In genomic region chr2:18253686-18254197, GRCh38 we compare ENCODE assay signal across 17 cellular contexts.
DNase-seq lines count a peak whose midpoint lies in the region; ATAC-seq and TF ChIP-seq lines count a peak whose summit lies in the region.
"Had no signal": no experiment of that assay in that cellular context is flagged by ENCODE, and none has a peak within 500 bp of the region (broad histone marks: within the 10 kb centered on the region; RNA-seq: fewer than 3 reads in every experiment).

No MANE protein-coding gene starts in this region.

- DNase-seq in GM23338 (ENCODE audit: low spot score) (peak; percentile 24), NT2/D1 (ENCODE audit: low read depth, low spot score) (peak; percentile 3), islet precursor cell (peak; percentile 57), trophoblast cell (peak in 1 of 2 donors; percentile 26), LoVo (ENCODE audit: low spot score) (no peak)
- no peak for DNase-seq in activated CD4-positive, alpha-beta T cell treated with anti-CD3 and anti-CD28 coated beads, Interleukin-2, amount 10 ng/mL, durations not matched to agents 7 days and 5 days
- DNase-seq: 8988T; Calu3; CD4-positive, alpha-beta memory T cell; DMS79 treated with DMSO at 0.1 percent for 48 hours; GOT3; H7 had no signal

- no peak overlapping the region for H3K4ac ChIP-seq in trophoblast cell (ENCODE audit: low read depth, low read length)

- H3K27me3 ChIP-seq in GM23338 (ENCODE audit: insufficient read depth) (no peaks in the 10 kb centered on the region), NT2/D1 (ENCODE audit: insufficient read depth, insufficient read length) (no peaks in the 10 kb centered on the region), trophoblast cell (ENCODE audit: insufficient read depth, low read length) (no peaks in the 10 kb centered on the region)
- H3K27me3 ChIP-seq: BLaER1 had no signal

- H3K4me1 ChIP-seq in GM23338 (ENCODE audit: insufficient read depth) (no peaks in the 10 kb centered on the region), NT2/D1 (ENCODE audit: insufficient read depth, insufficient read length) (no peaks in the 10 kb centered on the region), trophoblast cell (ENCODE audit: control insufficient read depth in 1 of 2, insufficient read depth in 2 of 2, low read length in 2 of 2) (peaks cover 6 to 7% of the 10 kb centered on the region in 2 experiments)
- H3K4me1 ChIP-seq: BLaER1 had no signal

- peaks cover 17% of the 10 kb centered on the region for H3K9me3 Mint-ChIP-seq in GM23338
- H3K9me3 Mint-ChIP-seq in activated CD4-positive, alpha-beta T cell treated with anti-CD3 and anti-CD28 coated beads, Interleukin-2, amount 10 ng/mL, durations not matched to agents 7 days and 5 days = no peaks in the 10 kb centered on the region

- CTCF ChIA-PET in activated CD4-positive, alpha-beta T cell treated with anti-CD3 and anti-CD28 coated beads, Interleukin-2, amount 10 ng/mL, durations not matched to agents 7 days and 5 days (lab: Charles Lee) = no interaction called here

- H2AK5ac ChIP-seq in trophoblast cell (ENCODE audit: low read length) = no peak overlapping the region

- 0 out of 2 replicates have a peak, but pooled peaks cover 4% of the 10 kb centered on the region for H3K9me2 ChIP-seq in GM23338 (ENCODE audit: insufficient read depth)

- H4K12ac ChIP-seq in trophoblast cell (ENCODE audit: low read depth, low read length) = no peak overlapping the region

- H3K79me2 ChIP-seq in GM23338 (replicated peaks; ENCODE audit: insufficient read depth) = no peaks in the 10 kb centered on the region
- H3K79me2 ChIP-seq in trophoblast cell (ENCODE audit: control insufficient read depth, insufficient read depth, low read length, poor library complexity) = no peaks in the 10 kb centered on the region

- TF ChIP-seq CTCF in GM23338 (conservative IDR thresholded peaks at IDR 0.05; ENCODE audit: low read depth in 2 of 2) = no peak

- WGBS in trophoblast cell (ENCODE audit: extremely low coverage, insufficient coverage, insufficient read length) = no CpG with 5 or more reads among the region's 5 CpGs

- peak overlapping the region; percentile 70; the same call in 1 of the 2 replicates for H3K27ac Mint-ChIP-seq in GM23338
- no peak overlapping the region for H3K27ac Mint-ChIP-seq in activated CD4-positive, alpha-beta T cell treated with anti-CD3 and anti-CD28 coated beads, Interleukin-2, amount 10 ng/mL, durations not matched to agents 7 days and 5 days
- H3K27ac Mint-ChIP-seq: CD14-positive monocyte; CD4-positive, alpha-beta memory T cell had no signal

- H4K20me1 ChIP-seq in GM23338 (replicated peaks; ENCODE audit: insufficient read depth) = no peaks in the 10 kb centered on the region
- H4K20me1 ChIP-seq: BLaER1 had no signal

- no peak overlapping the region for H3K23ac ChIP-seq in trophoblast cell (ENCODE audit: low read length)

- H3K36me3 ChIP-seq in GM23338 (ENCODE audit: insufficient read depth) (no peaks in the 10 kb centered on the region), NT2/D1 (ENCODE audit: insufficient read depth, insufficient read length, low read length) (no peaks in the 10 kb centered on the region), trophoblast cell (ENCODE audit: control insufficient read depth in 1 of 2, insufficient read depth in 2 of 2, low read length in 2 of 2) (no peaks in the 10 kb centered on the region)
- H3K36me3 ChIP-seq: BLaER1 had no signal

- H2AFZ ChIP-seq in GM23338 (no peak overlapping the region), trophoblast cell (ENCODE audit: insufficient read depth, low read length, poor library complexity) (no peak overlapping the region)

- no peak overlapping the region for H3K9ac ChIP-seq in NT2/D1 (ENCODE audit: insufficient read length, low read depth)
- no peak overlapping the region for H3K9ac ChIP-seq in trophoblast cell (ENCODE audit: low read length)
- H3K9ac ChIP-seq: BLaER1 had no signal

- H4K8ac ChIP-seq in trophoblast cell (ENCODE audit: low read depth, low read length) = no peak overlapping the region

- POLR2A ChIA-PET in activated CD4-positive, alpha-beta T cell treated with anti-CD3 and anti-CD28 coated beads, Interleukin-2, amount 10 ng/mL, durations not matched to agents 7 days and 5 days (lab: Charles Lee) = no interaction called here

- peaks cover 13% of the 10 kb centered on the region; the same call in 1 of the 2 replicates for H3K9me3 ChIP-seq in NT2/D1 (ENCODE audit: insufficient read depth, low read length)
- peaks cover 2% of the 10 kb centered on the region for H3K9me3 ChIP-seq in trophoblast cell (ENCODE audit: insufficient read depth, low read depth, low read length)

- H3K36me3 Mint-ChIP-seq in GM23338 (ENCODE audit: low read depth) = peaks cover 6% of the 10 kb centered on the region
- H3K36me3 Mint-ChIP-seq in activated CD4-positive, alpha-beta T cell treated with anti-CD3 and anti-CD28 coated beads, Interleukin-2, amount 10 ng/mL, durations not matched to agents 7 days and 5 days (ENCODE audit: low read depth) = no peaks in the 10 kb centered on the region
- H3K36me3 Mint-ChIP-seq: CD14-positive monocyte; CD4-positive, alpha-beta memory T cell had no signal

- H3K18ac ChIP-seq in trophoblast cell (ENCODE audit: low read length) = no peak overlapping the region

- H2BK5ac ChIP-seq in trophoblast cell (ENCODE audit: low read depth, low read length, poor library complexity) = no peak overlapping the region

- H2BK120ac ChIP-seq in trophoblast cell (ENCODE audit: insufficient read depth, low read length, poor library complexity) = no peak overlapping the region

- peaks cover 2% of the 10 kb centered on the region for H3K27me3 Mint-ChIP-seq in GM23338 (ENCODE audit: insufficient read depth, low read depth, poor library complexity)
- H3K27me3 Mint-ChIP-seq in activated CD4-positive, alpha-beta T cell treated with anti-CD3 and anti-CD28 coated beads, Interleukin-2, amount 10 ng/mL, durations not matched to agents 7 days and 5 days = no peaks in the 10 kb centered on the region
- H3K27me3 Mint-ChIP-seq: CD4-positive, alpha-beta memory T cell had no signal

- ATAC-seq in GM23338 (no peak), GM21786 (IDR thresholded peaks at IDR 0.05; ENCODE audit: unreplicated experiment) (no peak), GM19023 (IDR thresholded peaks at IDR 0.05; ENCODE audit: unreplicated experiment) (no peak)
- ATAC-seq: GM12878 had no signal

- H3F3A ChIP-seq in GM23338 (replicated peaks; ENCODE audit: low read depth) = no peaks in the 10 kb centered on the region

- H2BK12ac ChIP-seq in trophoblast cell (ENCODE audit: low read length) = peak overlapping the region; percentile 27

- H3K79me1 ChIP-seq in trophoblast cell (ENCODE audit: low read length) = no peaks in the 10 kb centered on the region

- no peak overlapping the region for H3K4me3 Mint-ChIP-seq in GM23338
- H3K4me3 Mint-ChIP-seq in activated CD4-positive, alpha-beta T cell treated with anti-CD3 and anti-CD28 coated beads, Interleukin-2, amount 10 ng/mL, durations not matched to agents 7 days and 5 days = no peak overlapping the region
- H3K4me3 Mint-ChIP-seq: CD14-positive monocyte; CD4-positive, alpha-beta memory T cell had no signal

- no peak overlapping the region for H3K14ac ChIP-seq in trophoblast cell (ENCODE audit: low read length)

- H3K4me3 ChIP-seq in GM23338 (no peak overlapping the region), NT2/D1 (ENCODE audit: insufficient read length, low read depth) (no peak overlapping the region), trophoblast cell (ENCODE audit: low read depth, low read length) (no peak overlapping the region)
- H3K4me3 ChIP-seq: BLaER1, GM12878 had no signal

- H3K27ac ChIP-seq in GM23338 (ENCODE audit: low read depth) (0 out of 2 replicates have a peak overlapping the region, but pooled peaks have one; percentile 63), trophoblast cell (ENCODE audit: low read depth, low read length) (peak overlapping the region; percentile 53)
- H3K27ac ChIP-seq: BLaER1 had no signal

- peaks cover 7% of the 10 kb centered on the region; the same call in 2 of the 3 replicates for H3K4me1 Mint-ChIP-seq in GM23338
- no peaks in the 10 kb centered on the region for H3K4me1 Mint-ChIP-seq in activated CD4-positive, alpha-beta T cell treated with anti-CD3 and anti-CD28 coated beads, Interleukin-2, amount 10 ng/mL, durations not matched to agents 7 days and 5 days
- H3K4me1 Mint-ChIP-seq: CD14-positive monocyte; CD4-positive, alpha-beta memory T cell had no signal

- H3K4me2 ChIP-seq in GM23338 (no peak overlapping the region), trophoblast cell (ENCODE audit: low read length) (no peak overlapping the region)
- H3K4me2 ChIP-seq: BLaER1 had no signal

- peak overlapping the region; percentile 13 for H4K91ac ChIP-seq in trophoblast cell (ENCODE audit: low read depth, low read length)

TF ChIP-seq in GM23338, 12 proteins besides CTCF, POLR2A, EP300 and RAD21 (continues in another document):
- TF ChIP-seq REST (IDR thresholded peaks at IDR 0.05; ENCODE audit: unreplicated experiment) = no peak
- TF ChIP-seq EZH2 (IDR thresholded peaks at IDR 0.05; ENCODE audit: low read depth, unreplicated experiment) = no peak
- no peak for TF ChIP-seq CREB1 (CRISPR knock-in tag; IDR thresholded peaks at IDR 0.05; ENCODE audit: low read depth)

Comparison
In these comparisons a context has a peak if more than half of its experiments do, and no peak if none do; other contexts are left out.
1. DNase-seq: peak in GM23338 (single experiment), NT2/D1 (single experiment) and islet precursor cell (single experiment); none in activated CD4-positive, alpha-beta T cell treated with anti-CD3 and anti-CD28 coated beads, Interleukin-2, amount 10 ng/mL, durations not matched to agents 7 days and 5 days (single experiment) and LoVo (single experiment).